ENCODE assay signal across 8 cellular contexts in genomic region chr16:25066747-25067631, GRCh38. TPM values are rescaled to one million over a fixed set of nuclear protein-coding genes. Genes with fewer than 3 reads are reported as not detected.
DNase-seq lines count a peak whose midpoint lies in the region; ATAC-seq, FAIRE-seq and TF ChIP-seq lines count a peak whose summit lies in the region.

No MANE protein-coding gene starts in this region.

- H3K27ac ChIP-seq in angular gyrus (ENCODE audit: low read depth, low read length) (peak overlapping the region; percentile 63), right cardiac atrium (ENCODE audit: low read length) (peak overlapping the region; percentile 82), psoas muscle (peak overlapping the region; percentile 95)

- H3K27me3 Mint-ChIP-seq in T-helper 2 cell treated with Interferon-gamma antibody and Interleukin-4, amounts not matched to agents 5 μg/mL and 100 μg/mL, for 36 hours (ENCODE audit: low read depth): no peaks in the 10 kb centered on the region

- H3K27me3 ChIP-seq in right cardiac atrium (ENCODE audit: control insufficient read depth, insufficient read depth) (no peaks in the 10 kb centered on the region), psoas muscle (ENCODE audit: insufficient read depth in 3 of 3, low read length in 2 of 3) (no peaks in the 10 kb centered on the region)

- CTCF ChIA-PET in GM10248 (lab: Yijun Ruan, JAX): interaction anchor here (0.7 to 3.2 kb wide), 5 partner anchors 10 to 232 kb away, joined by 3 to 19 read pairs (median 3); partner anchors contain the start of gene LCMT1
- CTCF ChIA-PET in HEK293T (lab: Yijun Ruan, JAX): interaction anchor here (0.6 kb wide), 1 partner anchor 164 kb away, joined by 3 read pairs; no protein-coding TSS in a partner anchor

- DNase-seq in GM10248 (ENCODE audit: extremely low spot score) (peak; percentile 96), HEK293T (ENCODE audit: extremely low spot score) (peak; percentile 93), NCI-H1092 treated with DMSO at 0.1 percent for 48 hours (lab: John Stamatoyannopoulos, UW) (peak; percentile 65), right cardiac atrium (peak; percentile 86 to 95 (median 93)), psoas muscle (peak; percentile 89 to 92), urothelium cell line (ENCODE audit: low spot score) (peak; percentile 88)
- peak; percentile 84 for DNase-seq in T-helper 2 cell treated with Interferon-gamma antibody and Interleukin-4, amounts not matched to agents 5 μg/mL and 100 μg/mL, for 36 hours (ENCODE audit: low spot score)

- POLR2A ChIA-PET in GM10248 (lab: Yijun Ruan, JAX): no interaction called here
- POLR2A ChIA-PET in HEK293T (lab: Yijun Ruan, JAX): interaction anchor here (0.8 to 2.4 kb wide), 9 partner anchors 10 to 173 kb away, joined by 3 to 17 read pairs (median 4); partner anchors contain the start of gene LCMT1

- no peaks in the 10 kb centered on the region for H3K36me3 ChIP-seq in psoas muscle (ENCODE audit: insufficient read depth in 1 of 2, low read depth in 1 of 2)

- H3K4me3 ChIP-seq in right cardiac atrium (ENCODE audit: low read length): peak overlapping the region; percentile 63
- H3K4me3 ChIP-seq in psoas muscle: peak overlapping the region; percentile 94

- peaks cover 5% of the 10 kb centered on the region for H3K36me3 Mint-ChIP-seq in T-helper 2 cell treated with Interferon-gamma antibody and Interleukin-4, amounts not matched to agents 5 μg/mL and 100 μg/mL, for 36 hours (ENCODE audit: low read depth)

- H3K27ac Mint-ChIP-seq in T-helper 2 cell treated with Interferon-gamma antibody and Interleukin-4, amounts not matched to agents 5 μg/mL and 100 μg/mL, for 36 hours: peak overlapping the region; percentile 95

- WGBS in right cardiac atrium: under 1% methylated on average over 63 of the region's 63 CpGs
- WGBS in psoas muscle, 3 donors: 0 to 1% (median 1%) methylated on average over 47 to 63 of the region's 63 CpGs

- H3K9me3 ChIP-seq in right cardiac atrium (ENCODE audit: control insufficient read depth, low read length): no peaks in the 10 kb centered on the region
- no peaks in the 10 kb centered on the region for H3K9me3 ChIP-seq in psoas muscle

- FAIRE-seq in urothelium cell line (lab: Jason Lieb, UNC): no peak

- peak; percentile 97 to 98 for ATAC-seq in right cardiac atrium
- ATAC-seq in psoas muscle: peak; percentile 97 to 99 (median 98)

- no peak for TF ChIP-seq CTCF in GM10248 (IDR thresholded peaks at IDR 0.05; ENCODE audit: control extremely low read depth, extremely low read depth, low read depth, missing control alignments)
- no peak for TF ChIP-seq CTCF in psoas muscle (IDR thresholded peaks at IDR 0.05)

- intact Hi-C loops in right cardiac atrium (cut with DNase I) (loop anchor here in 2 of 4 donors (5.0 to 10.0 kb wide), 3 partner anchors 40 to 158 kb away; partner anchors contain the start of gene LCMT1 (in 1 of the 2)), psoas muscle (cut with DNase I) (no loop called here)

- H3K4me3 Mint-ChIP-seq in T-helper 2 cell treated with Interferon-gamma antibody and Interleukin-4, amounts not matched to agents 5 μg/mL and 100 μg/mL, for 36 hours: peak overlapping the region; percentile 99

- H3K4me1 Mint-ChIP-seq in T-helper 2 cell treated with Interferon-gamma antibody and Interleukin-4, amounts not matched to agents 5 μg/mL and 100 μg/mL, for 36 hours (ENCODE audit: low read depth): peaks cover 47% of the 10 kb centered on the region

- H3K4me1 ChIP-seq in right cardiac atrium (ENCODE audit: control insufficient read depth, insufficient read depth, low read length): peaks cover 2% of the 10 kb centered on the region
- peaks cover 6% of the 10 kb centered on the region for H3K4me1 ChIP-seq in psoas muscle

- no peaks in the 10 kb centered on the region for H3K9me3 Mint-ChIP-seq in T-helper 2 cell treated with Interferon-gamma antibody and Interleukin-4, amounts not matched to agents 5 μg/mL and 100 μg/mL, for 36 hours

TF ChIP-seq in HEK293T, 16 proteins besides CTCF, POLR2A, EP300 and RAD21:
- no peak for TF ChIP-seq TARDBP (IDR thresholded peaks at IDR 0.05)
- 0 out of 2 replicates have a peak, but pooled peaks have one; percentile 36 for TF ChIP-seq L3MBTL2 (conservative IDR thresholded peaks at IDR 0.05)
TF ChIP-seq in HEK293T: peak in this region for 1.

RNA-seq across cellular contexts. Expression of gene LCMT1, which starts 44.6 kb away (rescaled TPM):
- total RNA-seq in right cardiac atrium: 10 to 100 TPM; 34.2 to 41.6 (median 35.5) TPM
- 36.1 TPM for polyA plus RNA-seq in right cardiac atrium
- 10 to 100 TPM; 35.1 to 54.5 (median 38.0) TPM for total RNA-seq in psoas muscle
- 10 to 100 TPM; 41.9 to 53.7 (median 51.6) TPM for polyA plus RNA-seq in psoas muscle

RNA-seq across cellular contexts. Expression of gene ARHGAP17, which starts 51.8 kb away (rescaled TPM):
- 10 to 100 TPM; 45.4 to 58.2 (median 52.6) TPM for total RNA-seq in right cardiac atrium
- 33.5 TPM for polyA plus RNA-seq in right cardiac atrium
- 10 to 100 TPM; 38.6 to 83.0 (median 57.7) TPM for total RNA-seq in psoas muscle
- 10 to 100 TPM; 15.9 to 31.7 (median 23.3) TPM for polyA plus RNA-seq in psoas muscle

Comparison
In these comparisons a context has a peak if more than half of its experiments do, and no peak if none do; other contexts are left out.
1. Peak in every context shown above with its lines: DNase-seq, ATAC-seq, H3K4me3 ChIP-seq and H3K27ac ChIP-seq.